ENCODE assay signal across 15 cellular contexts in the genomic region with DNA sequence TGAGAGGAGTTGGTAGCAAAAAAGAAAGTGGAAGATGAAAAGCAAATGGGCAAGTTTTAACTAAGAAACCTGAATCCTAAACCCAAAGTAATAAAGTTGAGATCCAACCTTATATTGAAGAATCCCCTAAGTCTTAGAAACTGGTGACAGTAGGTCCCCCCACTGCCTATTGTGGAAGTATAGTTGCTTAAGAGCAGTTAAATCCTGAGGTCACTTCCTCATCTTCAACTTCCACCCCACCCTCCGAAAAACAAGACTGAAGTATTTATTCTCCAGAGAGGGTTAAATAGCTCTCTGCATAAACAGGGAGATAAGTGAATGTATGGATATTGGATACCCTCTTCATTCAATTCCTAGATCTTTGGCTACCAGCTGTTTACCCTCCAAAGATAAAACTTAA. TPM values are rescaled to one million over a fixed set of nuclear protein-coding genes. Genes with fewer than 3 reads are reported as not detected.
DNase-seq lines count a peak whose midpoint lies in the region; ATAC-seq, FAIRE-seq and TF ChIP-seq lines count a peak whose summit lies in the region.
"Had no signal": no experiment of that assay in that cellular context is flagged by ENCODE, and none has a peak within 500 bp of the region (broad histone marks: within the 10 kb centered on the region; RNA-seq: fewer than 3 reads in every experiment).

No MANE protein-coding gene starts in this region.

- TF ChIP-seq CTCF in HL-60 (IDR thresholded peaks at IDR 0.05; ENCODE audit: insufficient read depth, low read length) (no peak), OCI-LY3 (IDR thresholded peaks at IDR 0.05; ENCODE audit: low read depth, low read length) (no peak), K562 (IDR thresholded peaks at IDR 0.05 in 2 of 3, conservative IDR thresholded peaks at IDR 0.05 in 1 of 3; ENCODE audit: insufficient read depth in 2 of 3, low read depth in 1 of 3, low read length in 3 of 3) (no peak), kidney (IDR thresholded peaks at IDR 0.05; ENCODE audit: borderline replicate concordance, extremely low read depth, insufficient read depth) (no peak)

- no peaks in the 10 kb centered on the region for H3K9me1 ChIP-seq in K562 (ENCODE audit: control insufficient read depth, insufficient read depth, low read length)

- POLR2A ChIA-PET in K562 (lab: Yijun Ruan, JAX): interaction anchor here (0.6 to 2.1 kb wide), 3 partner anchors 10 to 142 kb away, joined by 3 to 7 read pairs (median 5); no protein-coding TSS in a partner anchor

- H4K20me1 ChIP-seq in OCI-LY3 (ENCODE audit: insufficient read depth, low read length): no peaks in the 10 kb centered on the region
- H4K20me1 ChIP-seq in K562 (replicated peaks; ENCODE audit: control insufficient read depth, insufficient read depth, low read length): no peaks in the 10 kb centered on the region

- no peak for ATAC-seq in K562
- ATAC-seq: WTC11 had no signal

- H3K4me1 ChIP-seq in OCI-LY3 (ENCODE audit: low read length): peaks cover 30% of the 10 kb centered on the region
- H3K4me1 ChIP-seq in K562 (replicated peaks in 1 of 2; ENCODE audit: control insufficient read depth in 2 of 2, insufficient read depth in 2 of 2, low read length in 2 of 2): peaks cover 14 to 28% of the 10 kb centered on the region in 2 experiments
- peaks cover 0 to 7% of the 10 kb centered on the region in 2 donors for H3K4me1 ChIP-seq in kidney (ENCODE audit: control insufficient read depth in 1 of 2, insufficient read depth in 1 of 2, low read depth in 1 of 2, low read length in 2 of 2)

- CTCF ChIA-PET in K562 (lab: Yijun Ruan, JAX; ENCODE audit: low intra/inter-chr PET ratio): interaction anchor here (0.7 kb wide), 1 partner anchor 22 kb away, joined by 4 read pairs; no protein-coding TSS in a partner anchor

- H3K36me3 Mint-ChIP-seq in activated CD4-positive, alpha-beta T cell treated with anti-CD3 and anti-CD28 coated beads, Interleukin-2, amount 10 ng/mL, durations not matched to agents 24 days and 14 days (ENCODE audit: low read depth): peaks cover 10% of the 10 kb centered on the region
- H3K36me3 Mint-ChIP-seq: neural progenitor cell, WTC11 had no signal

- no peak for TF ChIP-seq EP300 in K562 (IDR thresholded peaks at IDR 0.05; ENCODE audit: low read length)

- BruUV-seq in K562 (replicated peaks; lab: Mats Ljungman, UMichigan): no TSS peak

- TF ChIP-seq POLR2A in K562 (conservative IDR thresholded peaks at IDR 0.05): no peak

- intact Hi-C loops in activated CD4-positive, alpha-beta T cell treated with anti-CD3 and anti-CD28 coated beads, Interleukin-2, amount 10 ng/mL, durations not matched to agents 24 days and 14 days (cut with micrococcal nuclease): loop anchor here (5.0 kb wide), 1 partner anchor 42 kb away; no protein-coding TSS in a partner anchor
- intact Hi-C loops in K562 (cut with micrococcal nuclease) (loop anchor here (5.0 kb wide), 2 partner anchors 42 to 57 kb away; no protein-coding TSS in a partner anchor), kidney (cut with DNase I) (no loop called here)

- no peak overlapping the region for H3K27ac Mint-ChIP-seq in activated CD4-positive, alpha-beta T cell treated with anti-CD3 and anti-CD28 coated beads, Interleukin-2, amount 10 ng/mL, durations not matched to agents 24 days and 14 days
- H3K27ac Mint-ChIP-seq: neural progenitor cell, WTC11 had no signal

- H3K9me3 Mint-ChIP-seq in activated CD4-positive, alpha-beta T cell treated with anti-CD3 and anti-CD28 coated beads, Interleukin-2, amount 10 ng/mL, durations not matched to agents 24 days and 14 days: no peaks in the 10 kb centered on the region
- H3K9me3 Mint-ChIP-seq: neural progenitor cell, WTC11 had no signal

- H3K27me3 Mint-ChIP-seq in activated CD4-positive, alpha-beta T cell treated with anti-CD3 and anti-CD28 coated beads, Interleukin-2, amount 10 ng/mL, durations not matched to agents 24 days and 14 days: peaks cover 6% of the 10 kb centered on the region

- TF ChIP-seq RAD21 in K562 (CRISPR knock-in tag; conservative IDR thresholded peaks at IDR 0.05 in 1 of 2, IDR thresholded peaks at IDR 0.05 in 1 of 2): no peak

- H3K27me3 ChIP-seq in HL-60 (ENCODE audit: insufficient read depth, poor library complexity, severe bottlenecking) (no peaks in the 10 kb centered on the region), OCI-LY3 (ENCODE audit: low read depth, low read length) (peaks cover 4% of the 10 kb centered on the region; the same call in 1 of the 2 replicates), K562 (ENCODE audit: control insufficient read depth in 2 of 2, insufficient read depth in 2 of 2, low read length in 2 of 2) (no peaks in the 10 kb centered on the region)
- H3K27me3 ChIP-seq: neural progenitor cell, vagina had no signal

- H3K27ac ChIP-seq in HL-60 (replicated peaks): peak overlapping the region; percentile 35
- H3K27ac ChIP-seq in OCI-LY3 (ENCODE audit: low read length): no peak overlapping the region
- no peak overlapping the region for H3K27ac ChIP-seq in K562 (ENCODE audit: extremely low read depth, low read depth, low read length)
- H3K27ac ChIP-seq in kidney (ENCODE audit: low read depth in 2 of 2, low read length in 2 of 2): no peak overlapping the region
- H3K27ac ChIP-seq: hepatocyte, neural progenitor cell, vagina had no signal

- in situ Hi-C loops in K562 (cut with MboI): no loop called here

- peak overlapping the region; percentile 67 for H2AFZ ChIP-seq in OCI-LY3 (ENCODE audit: low read depth, low read length)
- H2AFZ ChIP-seq in K562 (ENCODE audit: low read depth, low read length): peak overlapping the region; percentile 69
- H2AFZ ChIP-seq: hepatocyte, neural progenitor cell had no signal

- DNase-seq in activated CD4-positive, alpha-beta T cell treated with anti-CD3 and anti-CD28 coated beads, Interleukin-2, amount 10 ng/mL, durations not matched to agents 24 days and 14 days: no peak
- no peak for DNase-seq in activated CD4-positive, alpha-beta T cell treated with anti-CD3 and anti-CD28 coated beads for 1 hour
- DNase-seq in HL-60 (ENCODE audit: low read depth in 1 of 2, low spot score in 1 of 2): peak in 1 of 2 experiments; percentile 55
- no peak for DNase-seq in K562 (ENCODE audit: extremely low read depth in 1 of 4, low spot score in 3 of 4)
- DNase-seq in NCI-H128 (lab: John Stamatoyannopoulos, UW; ENCODE audit: unreplicated experiment): no peak
- DNase-seq in SW480 (ENCODE audit: low spot score): no peak
- no peak for DNase-seq in kidney
- DNase-seq: NCI-H1417 treated with DMSO at 0.1 percent for 48 hours; NCI-H2227 treated with DMSO at 0.1 percent for 48 hours; stimulated activated CD4-positive, alpha-beta T cell treated with anti-CD3 and anti-CD28 coated beads, Interleukin-15, amount 100 ng/mL, for 24 hours had no signal

- H3K36me3 ChIP-seq in OCI-LY3 (replicated peaks; ENCODE audit: low read depth, low read length) (no peaks in the 10 kb centered on the region), K562 (ENCODE audit: control insufficient read depth, insufficient read depth, low read length) (no peaks in the 10 kb centered on the region), kidney (ENCODE audit: control insufficient read depth in 1 of 2, insufficient read depth in 2 of 2, low read length in 2 of 2) (no peaks in the 10 kb centered on the region)
- H3K36me3 ChIP-seq: neural progenitor cell, vagina had no signal

- no peak overlapping the region for H3K4me3 ChIP-seq in HL-60 (replicated peaks; ENCODE audit: insufficient read depth, low read length)
- peak overlapping the region; percentile 43 for H3K4me3 ChIP-seq in OCI-LY3 (ENCODE audit: low read length)
- no peak overlapping the region for H3K4me3 ChIP-seq in K562
- H3K4me3 ChIP-seq in kidney (ENCODE audit: low read length in 2 of 2): no peak overlapping the region
- H3K4me3 ChIP-seq: hepatocyte, neural progenitor cell, vagina had no signal

- peak overlapping the region; percentile 6 for H3K4me3 Mint-ChIP-seq in activated CD4-positive, alpha-beta T cell treated with anti-CD3 and anti-CD28 coated beads, Interleukin-2, amount 10 ng/mL, durations not matched to agents 24 days and 14 days
- H3K4me3 Mint-ChIP-seq: neural progenitor cell, WTC11 had no signal

- peak overlapping the region; percentile 58 for H3K4me2 ChIP-seq in OCI-LY3 (ENCODE audit: low read length)
- no peak overlapping the region; the same call in 1 of the 2 replicates for H3K4me2 ChIP-seq in K562 (ENCODE audit: insufficient read depth, low read length)
- H3K4me2 ChIP-seq: hepatocyte, neural progenitor cell had no signal

- H3K9me3 ChIP-seq in OCI-LY3 (ENCODE audit: insufficient read depth, low read length): no peaks in the 10 kb centered on the region
- no peaks in the 10 kb centered on the region for H3K9me3 ChIP-seq in K562 (replicated peaks; ENCODE audit: control insufficient read depth, insufficient read depth, low read depth, low read length)
- no peaks in the 10 kb centered on the region for H3K9me3 ChIP-seq in kidney (ENCODE audit: control insufficient read depth in 1 of 2, low read length in 2 of 2)
- H3K9me3 ChIP-seq: vagina had no signal

- 18% methylated on average over 1 of the region's 1 CpG for WGBS in K562 (ENCODE audit: insufficient coverage, low coverage, missing lambda C conversion rate)

- no peak for FAIRE-seq in K562 (lab: Jason Lieb, UNC)
- no peak for FAIRE-seq in kidney (lab: Jason Lieb, UNC)

- peaks cover 13% of the 10 kb centered on the region for H3K79me2 ChIP-seq in OCI-LY3 (ENCODE audit: low read length)
- peaks cover 16% of the 10 kb centered on the region for H3K79me2 ChIP-seq in K562 (ENCODE audit: control insufficient read depth, insufficient read depth, low read length)

- H3K9ac ChIP-seq in OCI-LY3 (ENCODE audit: low read length) (no peak overlapping the region), K562 (ENCODE audit: insufficient read depth in 1 of 2, low read depth in 2 of 2, low read length in 2 of 2) (no peak overlapping the region), kidney (ENCODE audit: low read length in 2 of 2) (no peak overlapping the region)
- H3K9ac ChIP-seq: neural progenitor cell had no signal

- H3K4me1 Mint-ChIP-seq in activated CD4-positive, alpha-beta T cell treated with anti-CD3 and anti-CD28 coated beads, Interleukin-2, amount 10 ng/mL, durations not matched to agents 24 days and 14 days: peaks cover 32% of the 10 kb centered on the region

RNA-seq across cellular contexts. Expression of gene DSTYK, which starts 3.3 kb away (rescaled TPM):
- 26.7 and 27.6 TPM in 2 replicates for total RNA-seq in activated CD4-positive, alpha-beta T cell treated with anti-CD3 and anti-CD28 coated beads, Interleukin-2, amount 10 ng/mL, durations not matched to agents 24 days and 14 days
- 12.5 and 15.3 TPM in 2 replicates for total RNA-seq in K562 (2011; cell fraction: chromatin; rRNA removed; ENCODE audit: low replicate concordance)
- 6.3 and 7.2 TPM in 2 replicates for total RNA-seq in K562 (2011; cell fraction: nucleolus; rRNA removed)
- total RNA-seq in K562 (2011; cell fraction: nucleoplasm; rRNA removed): 11.8 and 16.3 TPM in 2 replicates
- total RNA-seq in K562 (2014; rRNA removed) (4.2 and 5.5 TPM in 2 replicates), K562 (2014; rRNA removed; fragmentation: Illumina TruSeq; extraction: Trizol) (7.0 TPM in 2 replicates), K562 (2015; rRNA removed; fragmentation: Illumina TruSeq; extraction: Trizol) (6.6 and 7.1 TPM in 2 replicates), K562 (2021) (6.2 and 7.3 TPM in 2 replicates), kidney (17.8 TPM)
- polyA plus RNA-seq in K562 (2011; rRNA removed) (6.3 and 7.0 TPM in 2 replicates), K562 (2014; fragmentation: Illumina TruSeq; extraction: Trizol) (6.3 and 6.9 TPM in 2 replicates), K562 (2014; fragmentation: Nextera tagmentation; extraction: Ambion mirVana) (1 to 10 TPM; 4.6 to 5.0 TPM), K562 (2014; rRNA removed) (4.8 and 5.4 TPM in 2 replicates), kidney (ENCODE audit: insufficient read depth, low read depth, low replicate concordance) (5.6 TPM)
- 2.3 and 4.7 TPM in 2 replicates for polyA plus RNA-seq in K562 (2011; cell fraction: cytosol; rRNA removed)
- polyA plus RNA-seq in K562 (2011; cell fraction: nucleus; rRNA removed): 2.9 and 3.0 TPM in 2 replicates
- polyA plus RNA-seq in K562 (2012): 5.6 and 8.7 TPM in 2 replicates
- 11.5 and 13.9 TPM in 2 replicates for polyA minus RNA-seq in K562 (2011; rRNA and poly(A)+ RNA removed)
- 4.2 and 4.4 TPM in 2 replicates for polyA minus RNA-seq in K562 (2011; cell fraction: cytosol; rRNA and poly(A)+ RNA removed)
- polyA minus RNA-seq in K562 (2011; cell fraction: nucleus; rRNA and poly(A)+ RNA removed): 4.6 and 8.2 TPM in 2 replicates

RNA-seq across cellular contexts. Expression of gene TMCC2, which starts 13.0 kb away (rescaled TPM):
- 19.9 and 20.9 TPM in 2 replicates for total RNA-seq in activated CD4-positive, alpha-beta T cell treated with anti-CD3 and anti-CD28 coated beads, Interleukin-2, amount 10 ng/mL, durations not matched to agents 24 days and 14 days
- 0.44 and 1.0 TPM in 2 replicates for total RNA-seq in K562 (2011; cell fraction: chromatin; rRNA removed; ENCODE audit: low replicate concordance)
- 0.66 and 1.0 TPM in 2 replicates for total RNA-seq in K562 (2011; cell fraction: nucleolus; rRNA removed)
- total RNA-seq in K562 (2011; cell fraction: nucleoplasm; rRNA removed): 0.51 and 1.1 TPM in 2 replicates
- total RNA-seq in K562 (2014; rRNA removed) (1.5 and 1.6 TPM in 2 replicates), K562 (2014; rRNA removed; fragmentation: Illumina TruSeq; extraction: Trizol) (0.48 and 0.62 TPM in 2 replicates), K562 (2015; rRNA removed; fragmentation: Illumina TruSeq; extraction: Trizol) (0.94 and 0.98 TPM in 2 replicates), K562 (2021) (1.8 TPM in 2 replicates), kidney (1.3 TPM)
- polyA plus RNA-seq in K562 (2011; rRNA removed) (0.60 and 1.3 TPM in 2 replicates), K562 (2014; fragmentation: Illumina TruSeq; extraction: Trizol) (1.2 and 1.3 TPM in 2 replicates), K562 (2014; fragmentation: Nextera tagmentation; extraction: Ambion mirVana) (under 1 TPM; 0.06 to 0.10 TPM), K562 (2014; rRNA removed) (1.2 and 2.0 TPM in 2 replicates), kidney (ENCODE audit: insufficient read depth, low read depth, low replicate concordance) (3.5 TPM)
- polyA plus RNA-seq in K562 (2011; cell fraction: cytosol; rRNA removed): 1.6 and 1.7 TPM in 2 replicates
- 1.6 and 1.9 TPM in 2 replicates for polyA plus RNA-seq in K562 (2011; cell fraction: nucleus; rRNA removed)
- polyA plus RNA-seq in K562 (2012): 2.0 and 6.3 TPM in 2 replicates
- polyA minus RNA-seq in K562 (2011; rRNA and poly(A)+ RNA removed): 0.74 and 1.3 TPM in 2 replicates
- polyA minus RNA-seq in K562 (2011; cell fraction: cytosol; rRNA and poly(A)+ RNA removed): 0.76 and 2.9 TPM in 2 replicates
- polyA minus RNA-seq in K562 (2011; cell fraction: nucleus; rRNA and poly(A)+ RNA removed): 0.54 and 1.6 TPM in 2 replicates
